In the genomic region with DNA sequence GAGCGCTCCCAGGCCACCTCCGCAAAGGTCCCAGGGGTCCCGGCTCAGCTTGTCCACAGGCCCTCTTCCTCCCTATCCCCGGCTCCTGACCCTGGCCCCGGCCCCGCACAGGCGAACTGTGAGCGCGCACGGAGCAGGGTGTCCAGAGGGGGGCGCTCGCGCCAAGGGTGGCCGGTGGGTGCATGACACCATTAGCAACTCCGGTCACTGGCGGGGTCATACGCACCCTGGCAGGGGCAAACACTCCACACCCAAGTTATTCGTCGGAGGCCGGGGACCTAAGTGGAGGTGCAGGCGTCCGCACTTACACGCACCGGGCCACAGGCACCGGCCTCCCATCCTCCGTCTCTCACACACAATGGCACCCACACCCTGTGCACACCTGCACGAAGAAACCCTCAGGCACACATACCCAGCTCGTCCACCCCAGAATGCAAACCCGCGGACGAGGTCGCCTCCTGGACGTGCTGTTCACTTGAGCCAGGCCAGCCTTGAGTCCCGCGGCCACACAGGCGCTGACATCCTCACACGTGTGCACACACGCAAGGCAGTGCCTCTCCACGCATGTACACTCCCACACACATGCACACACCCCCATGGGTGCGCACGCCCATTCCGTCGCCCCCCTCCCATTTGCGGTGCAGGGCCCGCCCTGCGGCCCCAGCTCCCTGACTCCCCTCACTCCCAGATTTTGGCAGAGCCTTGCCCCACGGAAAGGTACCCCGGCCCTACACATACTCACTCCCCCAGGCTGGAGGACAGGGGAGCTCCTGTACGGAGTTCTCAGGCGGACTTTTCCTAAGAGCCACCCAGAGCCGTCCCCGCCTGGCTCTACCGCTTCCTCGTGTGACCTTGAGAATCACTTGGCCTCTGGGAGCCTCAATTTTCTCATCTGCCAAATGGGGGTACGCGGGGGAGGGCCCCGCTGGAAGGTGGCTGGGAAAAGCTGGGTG, we compare ENCODE assay signal across 8 cellular contexts. TPM values are rescaled to one million over a fixed set of nuclear protein-coding genes. Genes with fewer than 3 reads are reported as not detected.
DNase-seq lines count a peak whose midpoint lies in the region; ATAC-seq, FAIRE-seq and TF ChIP-seq lines count a peak whose summit lies in the region.

A gene (minus strand): TSS at position 552 of the 953 bp plus-strand sequence. CDS start 1,276 bp downstream, outside the sequence.

- no peak within 1 kb of the TSS for H3K27ac ChIP-seq in PC-3 (ENCODE audit: low read length)
- H3K27ac ChIP-seq in testis = peak within 1 kb of the TSS; percentile 83 to 92

- peak in 2 of 3 experiments; percentile 57 to 62 for DNase-seq in NCI-H1417 (lab: John Stamatoyannopoulos, UW)
- DNase-seq in NCI-H1417 treated with DMSO at 0.1 percent for 48 hours (lab: John Stamatoyannopoulos, UW) = no peak
- peak; percentile 40 for DNase-seq in PC-3
- peak; percentile 72 for DNase-seq in activated T-helper 9 cell treated with anti-CD3 and anti-CD28 coated beads, Interleukin-2, amount 50 U/mL, for 16 hours (ENCODE audit: low read depth)
- peak; percentile 66 to 68 for DNase-seq in frontal cortex (ENCODE audit: low spot score in 2 of 2)
- DNase-seq in occipital lobe (lab: John Stamatoyannopoulos, UW) = no peak
- DNase-seq in testis = peak; percentile 82

- no peaks in the 10 kb centered on the region for H3K36me3 ChIP-seq in PC-3 (ENCODE audit: low read depth, low read length)
- no peaks in the 10 kb centered on the region for H3K36me3 ChIP-seq in testis (ENCODE audit: low read depth, missing control alignments)

- H3K4me1 ChIP-seq in PC-3 (ENCODE audit: insufficient read depth, low read length) (peaks cover 13% of the 10 kb centered on the region), testis (peaks cover 30% of the 10 kb centered on the region)

- POLR2A ChIA-PET in PC-3 (lab: Charles Lee; ENCODE audit: unreplicated experiment) = no interaction called here

- H3K9me3 ChIP-seq in PC-3 (ENCODE audit: low read length) (no peaks in the 10 kb centered on the region), testis (no peaks in the 10 kb centered on the region)

- no peaks in the 10 kb centered on the region for H3K79me2 ChIP-seq in PC-3 (ENCODE audit: low read length)

- no peak for FAIRE-seq in frontal cortex (lab: Jason Lieb, UNC)

- H4K20me1 ChIP-seq in PC-3 (ENCODE audit: low read length) = no peaks in the 10 kb centered on the region

- H2AFZ ChIP-seq in PC-3 (ENCODE audit: low read length) = peak within 1 kb of the TSS; percentile 91; the same call in 1 of the 2 replicates

- ATAC-seq in PC-3 (peak; percentile 42), HG03025 (IDR thresholded peaks at IDR 0.05; ENCODE audit: low FRiP score, unreplicated experiment) (no peak)

- H3K9ac ChIP-seq in PC-3 (ENCODE audit: low read length) = no peak within 1 kb of the TSS

- TF ChIP-seq CTCF in PC-3 (conservative IDR thresholded peaks at IDR 0.05; ENCODE audit: low read depth, low read length) (peak; percentile 76), testis (IDR thresholded peaks at IDR 0.05) (peak; percentile 52 to 69 (median 68))

- BruUV-seq in PC-3 (replicated peaks; lab: Mats Ljungman, UMichigan) = no TSS peak

- H3K4me2 ChIP-seq in PC-3 (ENCODE audit: low read length) = peak within 1 kb of the TSS; percentile 90

- no peak for TF ChIP-seq POLR2A in testis (IDR thresholded peaks at IDR 0.05)

- no peaks in the 10 kb centered on the region for H3K9me2 ChIP-seq in PC-3 (replicated peaks; ENCODE audit: low read length)

- H3K4me3 ChIP-seq in PC-3 (ENCODE audit: low read length) (peak within 1 kb of the TSS; percentile 70), testis (peak within 1 kb of the TSS; percentile 54 to 67)

- no peaks in the 10 kb centered on the region for H3F3A ChIP-seq in PC-3 (ENCODE audit: low read length, unreplicated experiment)

- CTCF ChIA-PET in PC-3 (lab: Charles Lee) = no interaction called here

- 0 to 2% methylated on average over 6 to 57 of the region's 57 CpGs for whole genome bisulfite sequencing in testis, 2 donors

- H3K27me3 ChIP-seq in PC-3 (ENCODE audit: low read length) (peaks cover 36% of the 10 kb centered on the region), testis (no peaks in the 10 kb centered on the region)

- intact Hi-C loops in PC-3 (cut with micrococcal nuclease) (loop anchor here (1.0 kb wide), 1 partner anchor 56 kb away; no protein-coding TSS in a partner anchor), testis (cut with DNase I; ENCODE audit: low total_unique reads) (no loop called here)

RNA-seq across cellular contexts. Expression of the gene that starts here (rescaled TPM):
- total RNA-seq in PC-3 (2014; rRNA removed) (not detected in 2 replicates), frontal cortex (24.9 TPM), occipital lobe (36.7 TPM), testis (10 to 100 TPM; 24.0 to 26.3 TPM)
- 14.4 TPM for polyA plus RNA-seq in testis (ENCODE audit: insufficient read depth, low read depth, low replicate concordance)

Comparison
In these comparisons a context has a peak if more than half of its experiments do, and no peak if none do; other contexts are left out.
1. RNA of the gene that starts here (total RNA-seq): 36.7 TPM in occipital lobe (single experiment), 24.0 to 26.3 TPM in testis and 24.9 TPM in frontal cortex (single experiment); not detected in PC-3; every median in the first group is over 10 times any median in the second.
2. DNase-seq: peak in NCI-H1417 (2 of 3), activated T-helper 9 cell treated with anti-CD3 and anti-CD28 coated beads, Interleukin-2, amount 50 U/mL, for 16 hours (single experiment), frontal cortex (2 of 2) and testis (single experiment); none in NCI-H1417 treated with DMSO at 0.1 percent for 48 hours (single experiment) and occipital lobe (single experiment).
3. Peak in DNase-seq, ATAC-seq, H3K4me3 ChIP-seq and H3K4me2 ChIP-seq in PC-3; RNA of the gene not detected or under 1 TPM.